ENCODE assay signal across 26 cellular contexts in the genomic region with DNA sequence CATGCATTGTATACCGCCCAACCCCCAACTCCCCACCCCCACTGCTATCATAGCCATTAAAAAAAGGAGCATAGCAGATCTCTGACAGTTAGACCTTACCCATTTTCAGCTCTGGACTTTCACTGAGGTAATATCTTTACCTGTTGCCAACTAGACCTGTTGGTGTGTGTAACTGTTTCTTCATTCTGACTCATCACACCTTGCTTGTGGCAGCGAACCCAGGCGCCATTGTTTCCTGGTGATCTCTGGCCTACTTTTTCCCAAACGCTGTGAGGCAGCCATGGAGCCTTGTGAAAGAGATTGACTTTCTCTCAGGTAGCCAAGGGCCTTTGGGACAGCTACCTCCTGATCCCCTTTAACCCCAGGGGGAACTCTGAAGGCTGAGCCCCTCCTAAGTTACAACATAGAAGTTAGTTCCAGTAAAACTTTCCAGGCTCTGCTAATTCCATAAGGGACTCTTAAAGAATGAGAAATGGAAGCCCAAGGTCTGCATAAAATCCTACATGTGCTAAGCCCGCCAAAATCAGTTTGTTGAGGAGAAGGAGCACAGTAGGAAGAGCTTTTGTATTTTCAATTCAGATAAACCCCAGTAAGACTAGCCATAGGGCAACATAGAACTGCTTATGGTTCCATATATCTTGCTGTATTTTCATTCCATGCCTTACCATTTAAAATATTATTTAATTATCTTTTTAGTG.
DNase-seq lines count a peak whose midpoint lies in the region; ATAC-seq and TF ChIP-seq lines count a peak whose summit lies in the region.
"Had no signal": no experiment of that assay in that cellular context is flagged by ENCODE, and none has a peak within 500 bp of the region (broad histone marks: within the 10 kb centered on the region; RNA-seq: fewer than 3 reads in every experiment).

No MANE protein-coding gene starts in this region.

- H3K27me3 Mint-ChIP-seq in MCF 10A (ENCODE audit: insufficient read depth, unreplicated experiment), result no peaks in the 10 kb centered on the region
- H3K27me3 Mint-ChIP-seq: activated B cell treated with CpG ODN at 0.5 μM for 24 hours; activated naive CD8-positive, alpha-beta T cell had no signal

- WGBS in urinary bladder, result 90% methylated on average over 5 of the region's 5 CpGs

- POLR2A ChIA-PET in MCF 10A (lab: Yijun Ruan, JAX), result interaction anchor here (0.8 to 41.8 kb wide), 11 partner anchors 9 to 452 kb away, joined by 3 to 6956 read pairs (median 5); no protein-coding TSS in a partner anchor

- intact Hi-C loops in MCF 10A (cut with micrococcal nuclease), result no loop called here

- no peaks in the 10 kb centered on the region for H3K27me3 ChIP-seq in HUES48 (ENCODE audit: control insufficient read depth, insufficient read depth, low read length)
- H3K27me3 ChIP-seq: dorsolateral prefrontal cortex, heart left ventricle, testis had no signal

- no peak overlapping the region for H3K4me3 ChIP-seq in HUES48 (ENCODE audit: low read depth, low read length)
- no peak overlapping the region for H3K4me3 ChIP-seq in urinary bladder (ENCODE audit: low read depth, low read length)
- H3K4me3 ChIP-seq: dorsolateral prefrontal cortex, heart left ventricle, testis had no signal

- H3K27ac ChIP-seq in HUES48 (ENCODE audit: low read depth, low read length) (peak overlapping the region; percentile 30), urinary bladder (ENCODE audit: low read depth) (peak overlapping the region; percentile 54)
- H3K27ac ChIP-seq: dorsolateral prefrontal cortex, heart left ventricle, testis had no signal

- TF ChIP-seq CTCF in MCF 10A (IDR thresholded peaks at IDR 0.05; ENCODE audit: unreplicated experiment), result no peak

- peak overlapping the region; percentile 79 for H3K27ac Mint-ChIP-seq in MCF 10A (ENCODE audit: low read depth, unreplicated experiment)
- H3K27ac Mint-ChIP-seq: activated B cell treated with CpG ODN at 0.5 μM for 24 hours; activated naive CD8-positive, alpha-beta T cell; activated T-helper 17 cell treated with anti-CD3 and anti-CD28 coated beads, Interleukin-2, amount 50 U/mL, for 72 hours; naive thymus-derived CD4-positive, alpha-beta T cell had no signal

- H3K36me3 Mint-ChIP-seq in MCF 10A (ENCODE audit: insufficient read depth, unreplicated experiment), result no peaks in the 10 kb centered on the region
- H3K36me3 Mint-ChIP-seq: activated naive CD8-positive, alpha-beta T cell; naive thymus-derived CD4-positive, alpha-beta T cell had no signal

- no peaks in the 10 kb centered on the region for H3K9me3 Mint-ChIP-seq in MCF 10A (ENCODE audit: unreplicated experiment)
- H3K9me3 Mint-ChIP-seq: activated B cell treated with CpG ODN at 0.5 μM for 24 hours; activated T-helper 17 cell treated with anti-CD3 and anti-CD28 coated beads, Interleukin-2, amount 50 U/mL, for 72 hours; naive thymus-derived CD4-positive, alpha-beta T cell had no signal

- no peak overlapping the region for H3K4me3 Mint-ChIP-seq in MCF 10A (ENCODE audit: unreplicated experiment)
- H3K4me3 Mint-ChIP-seq: activated B cell treated with CpG ODN at 0.5 μM for 24 hours; activated naive CD8-positive, alpha-beta T cell; activated T-helper 17 cell treated with anti-CD3 and anti-CD28 coated beads, Interleukin-2, amount 50 U/mL, for 72 hours; naive thymus-derived CD4-positive, alpha-beta T cell had no signal

- no TSS peak for BruUV-seq in MCF 10A (replicated peaks; lab: Mats Ljungman, UMichigan)

- H3K4me1 ChIP-seq in HUES48 (ENCODE audit: control insufficient read depth, insufficient read depth, low read length), result peaks cover 42% of the 10 kb centered on the region
- H3K4me1 ChIP-seq in urinary bladder (ENCODE audit: insufficient read depth), result no peaks in the 10 kb centered on the region
- H3K4me1 ChIP-seq: heart left ventricle, testis had no signal

- ATAC-seq in GM21526 (IDR thresholded peaks at IDR 0.05; ENCODE audit: low FRiP score, unreplicated experiment) (no peak), HG02678 (IDR thresholded peaks at IDR 0.05; ENCODE audit: unreplicated experiment) (no peak)
- ATAC-seq: activated T-helper 17 cell treated with anti-CD3 and anti-CD28 coated beads, Interleukin-2, amount 50 U/mL, for 72 hours; heart left ventricle; left colon; naive thymus-derived CD4-positive, alpha-beta T cell had no signal

- CTCF ChIA-PET in MCF 10A (lab: Yijun Ruan, JAX), result interaction anchor here (0.6 to 41.1 kb wide), 13 partner anchors 11 to 138 kb away, joined by 3 to 1242 read pairs (median 12); no protein-coding TSS in a partner anchor

- H3K9me3 ChIP-seq in HUES48 (ENCODE audit: control insufficient read depth, insufficient read depth, low read length), result no peaks in the 10 kb centered on the region
- H3K9me3 ChIP-seq: heart left ventricle, testis had no signal

- H3K36me3 ChIP-seq in HUES48 (ENCODE audit: control insufficient read depth, insufficient read depth, low read length) (no peaks in the 10 kb centered on the region), urinary bladder (ENCODE audit: insufficient read depth) (no peaks in the 10 kb centered on the region)
- H3K36me3 ChIP-seq: heart left ventricle had no signal

- no peak overlapping the region for H3K9ac ChIP-seq in HUES48 (ENCODE audit: low read depth, low read length)

- peaks cover 63% of the 10 kb centered on the region for H3K4me1 Mint-ChIP-seq in MCF 10A (ENCODE audit: insufficient read depth, unreplicated experiment)
- H3K4me1 Mint-ChIP-seq: activated B cell treated with CpG ODN at 0.5 μM for 24 hours; activated T-helper 17 cell treated with anti-CD3 and anti-CD28 coated beads, Interleukin-2, amount 50 U/mL, for 72 hours had no signal

- peak; percentile 97 for DNase-seq in MCF 10A (ENCODE audit: unreplicated experiment)
- peak; percentile 88 for DNase-seq in kidney tubule cell (ENCODE audit: low spot score)
- DNase-seq in NCI-H82 treated with DMSO at 0.1 percent for 48 hours (lab: John Stamatoyannopoulos, UW; ENCODE audit: unreplicated experiment), result no peak
- DNase-seq: activated B cell treated with CpG ODN at 0.5 μM for 24 hours; activated CD4-positive, alpha-beta T cell treated with anti-CD3 and anti-CD28 coated beads, Interleukin-2, amount 50 U/mL, for 4 hours; aorta; dorsolateral prefrontal cortex; heart left ventricle; Kasumi-1; left colon; naive thymus-derived CD4-positive, alpha-beta T cell; NCI-H1048; NCI-H1694 treated with DMSO at 0.1 percent for 48 hours; NCI-H69; occipital lobe; RPMI8226; stimulated activated CD4-positive, alpha-beta T cell treated with anti-CD3 and anti-CD28 coated beads, Interleukin-4, amount 100 ng/mL, for 24 hours; stimulated activated naive CD4-positive, alpha-beta T cell; T1000; testis had no signal
